Comparison of ENCODE assay signal across 11 cellular contexts in the genomic region with DNA sequence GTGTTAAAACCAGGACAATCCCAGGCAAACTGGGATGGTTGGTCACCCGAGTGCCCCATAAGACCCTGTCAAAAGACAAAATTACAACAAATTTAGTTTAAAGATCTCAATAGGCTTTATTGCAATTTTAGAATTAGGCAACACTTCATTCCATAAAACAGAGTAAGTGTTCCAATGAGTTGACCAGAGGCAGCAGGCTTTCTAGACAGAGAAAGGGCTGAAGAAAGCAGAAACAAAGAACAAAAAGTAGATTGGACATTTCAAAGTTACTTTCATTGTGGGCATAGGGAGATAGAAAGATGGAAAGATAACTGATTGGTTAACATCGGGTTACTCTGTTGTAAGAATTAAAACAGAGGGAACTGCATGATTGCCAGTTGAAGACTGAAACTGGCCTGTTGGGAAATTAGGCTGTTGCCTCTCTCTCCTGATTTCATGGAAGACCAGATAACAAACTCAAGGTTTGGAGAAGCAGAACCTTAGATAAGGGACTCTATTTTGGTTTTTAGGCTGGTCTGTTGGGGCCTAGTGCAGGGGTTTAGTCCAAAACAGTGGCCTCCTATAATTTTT. TPM values are rescaled to one million over a fixed set of nuclear protein-coding genes. Genes with fewer than 3 reads are reported as not detected.
DNase-seq lines count a peak whose midpoint lies in the region; ATAC-seq and TF ChIP-seq lines count a peak whose summit lies in the region.
"Had no signal": no experiment of that assay in that cellular context is flagged by ENCODE, and none has a peak within 500 bp of the region (broad histone marks: within the 10 kb centered on the region; RNA-seq: fewer than 3 reads in every experiment).

No MANE protein-coding gene starts in this region.

- peak overlapping the region; percentile 55; the same call in 1 of the 2 replicates for H4K91ac ChIP-seq in IMR-90 (ENCODE audit: insufficient read depth, low read depth, low read length)

- dilution Hi-C loops in IMR-90 (cut with HindIII; ENCODE audit: low sequenced_read_pairs, unreplicated experiment): no loop called here

- peaks cover 54% of the 10 kb centered on the region for H3K36me3 Mint-ChIP-seq in stimulated activated memory B cell treated with anti-CD40 and anti-IgM and Interleukin-4, amounts not matched to agents 10 μg/mL and 1 μg/mL and 100 μg/mL, for 72 hours
- H3K36me3 Mint-ChIP-seq: WTC11 had no signal

- TF ChIP-seq EP300 in gastroesophageal sphincter (IDR thresholded peaks at IDR 0.05): no peak

- H2BK20ac ChIP-seq in IMR-90 (ENCODE audit: low read depth, low read length): peak overlapping the region; percentile 28; the same call in 1 of the 2 replicates

- no peak overlapping the region for H3K56ac ChIP-seq in IMR-90 (ENCODE audit: extremely low read depth, insufficient read depth, low read length)

- peak overlapping the region; percentile 63 for H3K4me3 Mint-ChIP-seq in stimulated activated memory B cell treated with anti-CD40 and anti-IgM and Interleukin-4, amounts not matched to agents 10 μg/mL and 1 μg/mL and 100 μg/mL, for 72 hours
- H3K4me3 Mint-ChIP-seq: WTC11 had no signal

- H2AK9ac ChIP-seq in IMR-90 (replicated peaks; ENCODE audit: low read depth, low read length, poor library complexity): no peak overlapping the region

- no peaks in the 10 kb centered on the region for H3K9me1 ChIP-seq in IMR-90 (ENCODE audit: insufficient read depth, low read length)

- peak overlapping the region; percentile 70; the same call in 1 of the 2 replicates for H2AK5ac ChIP-seq in IMR-90 (ENCODE audit: low read depth, low read length)

- H3K9me3 Mint-ChIP-seq in stimulated activated memory B cell treated with anti-CD40 and anti-IgM and Interleukin-4, amounts not matched to agents 10 μg/mL and 1 μg/mL and 100 μg/mL, for 72 hours: peaks cover 6% of the 10 kb centered on the region

- H3K4me2 ChIP-seq in IMR-90 (ENCODE audit: low read depth, low read length): no peak overlapping the region

- CTCF ChIA-PET in IMR-90 (lab: Yijun Ruan, JAX): interaction anchor here (0.6 kb wide), 1 partner anchor 100 kb away, joined by 5 read pairs; no protein-coding TSS in a partner anchor

- ATAC-seq in IMR-90 (ENCODE audit: low read depth) (no peak), gastroesophageal sphincter (no peak), GM19351 (IDR thresholded peaks at IDR 0.05; ENCODE audit: unreplicated experiment) (no peak)
- ATAC-seq in stimulated activated memory B cell treated with anti-CD40 and anti-IgM and Interleukin-4, amounts not matched to agents 10 μg/mL and 1 μg/mL and 100 μg/mL, for 72 hours: no peak
- ATAC-seq: left colon had no signal

- 100% methylated on average over 1 of the region's 2 CpGs; no CpG with 5 or more reads in 1 of the 2 experiments for WGBS in IMR-90 (ENCODE audit: extremely low coverage in 2 of 2, insufficient read length in 1 of 2), 2 experiments
- WGBS in gastroesophageal sphincter (ENCODE audit: low coverage in 1 of 2), 2 donors: 50 to 88% methylated on average over 2 of the region's 2 CpGs

- intact Hi-C loops in IMR-90 (cut with micrococcal nuclease): no loop called here

- peak overlapping the region; percentile 21 to 43; a peak in 3 of 4 replicates for H4K8ac ChIP-seq in IMR-90 (ENCODE audit: low read depth in 2 of 2, low read length in 2 of 2)

- POLR2A ChIA-PET in IMR-90 (lab: Charles Lee; ENCODE audit: unreplicated experiment): no interaction called here

- H3K4ac ChIP-seq in IMR-90 (ENCODE audit: low read depth, low read length): no peak overlapping the region

- peak overlapping the region; percentile 43; the same call in 1 of the 3 replicates for H2BK15ac ChIP-seq in IMR-90 (ENCODE audit: low read depth, low read length)

- no peaks in the 10 kb centered on the region for H4K20me1 ChIP-seq in IMR-90 (ENCODE audit: insufficient read depth, low read length)

- no peak for TF ChIP-seq RAD21 in IMR-90 (IDR thresholded peaks at IDR 0.05; ENCODE audit: low read length)

- TF ChIP-seq CTCF in IMR-90 (conservative IDR thresholded peaks at IDR 0.05; ENCODE audit: low read depth, low read length): no peak
- no peak for TF ChIP-seq CTCF in gastroesophageal sphincter (IDR thresholded peaks at IDR 0.05)

- H3K23ac ChIP-seq in IMR-90 (ENCODE audit: low read depth, low read length): no peak overlapping the region

- H3K27me3 Mint-ChIP-seq in stimulated activated memory B cell treated with anti-CD40 and anti-IgM and Interleukin-4, amounts not matched to agents 10 μg/mL and 1 μg/mL and 100 μg/mL, for 72 hours: no peaks in the 10 kb centered on the region

- no TSS peak for BruUV-seq in IMR-90 (replicated peaks; lab: Mats Ljungman, UMichigan)

- H3K14ac ChIP-seq in IMR-90 (replicated peaks; ENCODE audit: low read depth, low read length): no peak overlapping the region

- H3K18ac ChIP-seq in IMR-90 (ENCODE audit: low read depth, low read length): peak overlapping the region; percentile 31

- no peak overlapping the region for H4K5ac ChIP-seq in IMR-90 (ENCODE audit: low read depth, low read length)

- H2BK5ac ChIP-seq in IMR-90 (ENCODE audit: low read depth, low read length, poor library complexity, severe bottlenecking): peak overlapping the region; percentile 7

- H3K27ac ChIP-seq in IMR-90 (ENCODE audit: insufficient read depth, low read length) (no peak overlapping the region; the same call in 1 of the 2 replicates), gastroesophageal sphincter (peak overlapping the region; percentile 43 to 74 (median 65))

- H3K4me3 ChIP-seq in IMR-90 (ENCODE audit: insufficient read depth, low read depth, low read length) (no peak overlapping the region), gastroesophageal sphincter (no peak overlapping the region)

- no peak overlapping the region for H3K9ac ChIP-seq in IMR-90 (ENCODE audit: low read depth, low read length)

- H3K27ac Mint-ChIP-seq in stimulated activated memory B cell treated with anti-CD40 and anti-IgM and Interleukin-4, amounts not matched to agents 10 μg/mL and 1 μg/mL and 100 μg/mL, for 72 hours: peak overlapping the region; percentile 98
- H3K27ac Mint-ChIP-seq: WTC11 had no signal

- H3K36me3 ChIP-seq in IMR-90 (ENCODE audit: control insufficient read depth, insufficient read depth, low read length): no peaks in the 10 kb centered on the region
- no peaks in the 10 kb centered on the region for H3K36me3 ChIP-seq in gastroesophageal sphincter

- no peak overlapping the region for H2AFZ ChIP-seq in IMR-90 (replicated peaks; ENCODE audit: low read length, poor library complexity)

- no peaks in the 10 kb centered on the region for H3K79me1 ChIP-seq in IMR-90 (ENCODE audit: low read depth in 1 of 2, low read length in 2 of 2)

- H3K4me1 ChIP-seq in IMR-90 (ENCODE audit: control insufficient read depth, insufficient read depth, low read length) (peaks cover 3% of the 10 kb centered on the region; the same call in 1 of the 2 replicates), gastroesophageal sphincter (peaks cover 5 to 49% (median 13%) of the 10 kb centered on the region in 3 donors)

- TF ChIP-seq POLR2A in IMR-90 (IDR thresholded peaks at IDR 0.05; ENCODE audit: low read depth, low read length) (no peak), gastroesophageal sphincter (IDR thresholded peaks at IDR 0.05) (no peak)

- H3K9me3 ChIP-seq in IMR-90 (ENCODE audit: control insufficient read depth, insufficient read depth, low read length) (no peaks in the 10 kb centered on the region), gastroesophageal sphincter (no peaks in the 10 kb centered on the region)

- no peaks in the 10 kb centered on the region for H3K27me3 ChIP-seq in IMR-90 (ENCODE audit: control insufficient read depth, insufficient read depth, low read length)
- no peaks in the 10 kb centered on the region for H3K27me3 ChIP-seq in gastroesophageal sphincter

- in situ Hi-C loops in IMR-90 (cut with MboI; ENCODE audit: low sequenced_read_pairs): no loop called here

- peak overlapping the region; percentile 55; the same call in 1 of the 2 replicates for H2BK120ac ChIP-seq in IMR-90 (ENCODE audit: low read depth, low read length)

- peaks cover 89% of the 10 kb centered on the region for H3K4me1 Mint-ChIP-seq in stimulated activated memory B cell treated with anti-CD40 and anti-IgM and Interleukin-4, amounts not matched to agents 10 μg/mL and 1 μg/mL and 100 μg/mL, for 72 hours

- DNase-seq in IMR-90 (no peak), SKM-1 (lab: John Stamatoyannopoulos, UW; ENCODE audit: unreplicated experiment) (peak; percentile 45), NCI-H2107 (lab: John Stamatoyannopoulos, UW) (no peak)
- no peak for DNase-seq in stimulated activated CD4-positive, alpha-beta T cell treated with anti-CD3 and anti-CD28 coated beads, Interleukin-2, amount 100 ng/mL, for 48 hours
- DNase-seq: activated gamma-delta T cell, left colon had no signal

TF ChIP-seq in IMR-90, 13 proteins besides CTCF, POLR2A, EP300 and RAD21 (continues in another document):
- TF ChIP-seq NFE2L2 (IDR thresholded peaks at IDR 0.05; ENCODE audit: low read depth, low read length) (no peak), RFX5 (IDR thresholded peaks at IDR 0.05; ENCODE audit: low read depth, low read length) (no peak), CEBPB (IDR thresholded peaks at IDR 0.05; ENCODE audit: low read depth, low read length) (no peak), MAFK (IDR thresholded peaks at IDR 0.05; ENCODE audit: low read depth, low read length) (no peak), SMC3 (IDR thresholded peaks at IDR 0.05; ENCODE audit: low read depth, low read length) (no peak), FOS (IDR thresholded peaks at IDR 0.05; ENCODE audit: low read depth, low read length) (no peak)
- TF ChIP-seq, protein P1, sequence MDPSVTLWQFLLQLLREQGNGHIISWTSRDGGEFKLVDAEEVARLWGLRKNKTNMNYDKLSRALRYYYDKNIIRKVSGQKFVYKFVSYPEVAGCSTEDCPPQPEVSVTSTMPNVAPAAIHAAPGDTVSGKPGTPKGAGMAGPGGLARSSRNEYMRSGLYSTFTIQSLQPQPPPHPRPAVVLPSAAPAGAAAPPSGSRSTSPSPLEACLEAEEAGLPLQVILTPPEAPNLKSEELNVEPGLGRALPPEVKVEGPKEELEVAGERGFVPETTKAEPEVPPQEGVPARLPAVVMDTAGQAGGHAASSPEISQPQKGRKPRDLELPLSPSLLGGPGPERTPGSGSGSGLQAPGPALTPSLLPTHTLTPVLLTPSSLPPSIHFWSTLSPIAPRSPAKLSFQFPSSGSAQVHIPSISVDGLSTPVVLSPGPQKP (IDR thresholded peaks at IDR 0.05; ENCODE audit: borderline replicate concordance, low read depth, low read length): no peak

RNA-seq across cellular contexts. Expression of a gene that starts 36.3 kb away (rescaled TPM):
- total RNA-seq in IMR-90 (2012; rRNA removed) (under 0.01 TPM in 1 of 2 replicates, not detected in the other), gastroesophageal sphincter (10 to 100 TPM; 34.4 to 69.7 (median 39.3) TPM)
- polyA plus RNA-seq in IMR-90 (2012; rRNA removed): not detected in 2 replicates
- polyA plus RNA-seq in IMR-90 (2012; cell fraction: cytosol; rRNA removed): not detected in 2 replicates
- polyA plus RNA-seq in IMR-90 (2012; cell fraction: nucleus; rRNA removed; ENCODE audit: low replicate concordance): 0.09 TPM in 1 of 2 replicates, not detected in the other
- total RNA-seq: RPMI7951 had no signal

Comparison
In these comparisons a context has a peak if more than half of its experiments do, and no peak if none do; other contexts are left out.
1. RNA of a gene that starts 36.3 kb away (total RNA-seq): 34.4 to 69.7 TPM in gastroesophageal sphincter; under 0.01 TPM in IMR-90; every median in the first group is over 10 times any median in the second.